ENCODE assay signal across 9 cellular contexts in the genomic region with DNA sequence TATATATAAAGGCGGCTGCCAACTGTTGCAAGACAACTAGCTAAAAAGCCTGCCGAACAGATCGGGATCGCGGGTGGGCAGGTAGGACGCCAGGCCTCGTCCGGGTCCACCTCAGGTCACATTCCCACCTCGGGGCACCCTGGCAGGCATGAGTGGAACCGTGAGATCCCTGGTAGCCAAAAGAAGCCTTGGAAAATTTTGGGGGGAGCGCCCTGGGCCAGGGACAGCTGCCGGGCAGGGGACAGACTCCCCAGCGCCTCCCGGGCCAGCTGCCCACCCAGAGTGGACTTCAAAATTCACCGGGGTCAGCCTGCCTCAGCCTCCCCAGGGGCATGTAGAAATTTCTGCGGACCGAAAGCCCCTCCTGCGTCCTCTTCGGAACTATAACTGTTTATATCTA.
"Had no signal": no experiment of that assay in that cellular context is flagged by ENCODE, and none has a peak within 500 bp of the region (broad histone marks: within the 10 kb centered on the region; RNA-seq: fewer than 3 reads in every experiment).

No MANE protein-coding gene starts in this region.

- H3K4me1 ChIP-seq: HAP-1 had no signal

- H3K4me3 Mint-ChIP-seq: GM23338, H9, HFFc6 had no signal

- H3K27ac Mint-ChIP-seq: GM23338, H9, HFFc6 had no signal

- H3K4me1 Mint-ChIP-seq: GM23338, H9 had no signal

- H3K4me3 ChIP-seq: GM23248, GM23338, HAP-1 had no signal

- DNase-seq: GM23248, GOT3, H7, H9, HCEC 1CT, HFFc6 had no signal

- H3K36me3 ChIP-seq: HAP-1 had no signal

- H3K9me3 ChIP-seq: HAP-1 had no signal

- H3K27ac ChIP-seq: GM23248 had no signal

- ATAC-seq: GM23338, HCT116 had no signal
